15 cellular contexts compared by ENCODE assay signal in the genomic region with DNA sequence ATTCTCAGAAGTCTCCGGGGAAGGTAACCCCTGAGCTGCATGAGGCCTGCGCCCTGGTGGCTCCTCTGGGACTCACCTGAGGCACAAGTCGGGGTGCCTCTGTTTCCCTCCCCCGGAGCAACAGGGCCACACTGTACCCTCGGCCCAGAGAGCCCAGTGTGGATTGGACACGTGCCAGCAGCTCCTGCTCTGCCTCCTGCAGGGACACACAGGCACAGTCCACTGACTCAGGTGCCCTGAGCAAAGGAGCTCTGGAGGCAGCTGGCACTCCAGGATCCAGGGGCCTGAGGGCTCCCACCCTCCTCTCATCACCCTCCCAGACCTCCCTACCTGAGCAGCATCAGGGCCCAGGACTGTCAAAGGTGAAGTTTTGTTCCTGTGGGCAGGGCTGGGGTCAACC. TPM values are rescaled to one million over a fixed set of nuclear protein-coding genes. Genes with fewer than 3 reads are reported as not detected.
DNase-seq lines count a peak whose midpoint lies in the region; ATAC-seq, FAIRE-seq and TF ChIP-seq lines count a peak whose summit lies in the region.
"Had no signal": no experiment of that assay in that cellular context is flagged by ENCODE, and none has a peak within 500 bp of the region (broad histone marks: within the 10 kb centered on the region; RNA-seq: fewer than 3 reads in every experiment).

No MANE protein-coding gene starts in this region.

- H3K36me3 ChIP-seq in HepG2 (replicated peaks in 1 of 2; ENCODE audit: control insufficient read depth in 1 of 2, insufficient read depth in 2 of 2, low read length in 2 of 2), result no peaks in the 10 kb centered on the region
- H3K36me3 ChIP-seq: HAP-1 had no signal

- no peak overlapping the region for H3K9ac ChIP-seq in HepG2 (ENCODE audit: insufficient read depth, low read depth, low read length)
- H3K9ac ChIP-seq: KMS-11 had no signal

- intact Hi-C loops in HepG2 (cut with micrococcal nuclease; ENCODE audit: unreplicated experiment), result no loop called here
- intact Hi-C loops in cardiac septum (cut with DNase I), result no loop called here

- no peak for TF ChIP-seq CTCF in HepG2 (CRISPR knock-in tag; IDR thresholded peaks at IDR 0.05)

- H3K4me3 ChIP-seq in HepG2 (replicated peaks in 1 of 3; ENCODE audit: insufficient read depth in 1 of 3, low read depth in 2 of 3, low read length in 3 of 3), result no peak overlapping the region
- H3K4me3 ChIP-seq: HAP-1, SK-N-MC had no signal

- peaks cover 13% of the 10 kb centered on the region for H3K4me1 ChIP-seq in HepG2 (ENCODE audit: insufficient read depth, low read length)
- H3K4me1 ChIP-seq: HAP-1 had no signal

- no peak for TF ChIP-seq POLR2A in HepG2 (IDR thresholded peaks at IDR 0.05; ENCODE audit: insufficient read depth in 1 of 2, low read depth in 2 of 2, low read length in 2 of 2)

- TF ChIP-seq RAD21 in HepG2 (CRISPR knock-in tag; IDR thresholded peaks at IDR 0.05), result no peak

- CTCF ChIA-PET in HepG2 (lab: Yijun Ruan, JAX; ENCODE audit: low intra/inter-chr PET ratio, low total read pairs), result no interaction called here

- no peaks in the 10 kb centered on the region for H4K20me1 ChIP-seq in HepG2 (ENCODE audit: insufficient read depth, low read length)

- no peak for FAIRE-seq in HepG2 (lab: Jason Lieb, UNC)

- no peaks in the 10 kb centered on the region for H3K79me2 ChIP-seq in HepG2 (ENCODE audit: insufficient read depth, low read length)

- H3K27ac ChIP-seq in HepG2 (ENCODE audit: extremely low read length, insufficient read depth, low read length), result no peak overlapping the region
- H3K27ac ChIP-seq: KMS-11, SK-N-MC had no signal

- TF ChIP-seq EP300 in HepG2 (IDR thresholded peaks at IDR 0.05; ENCODE audit: low read depth in 2 of 2, low read length in 2 of 2), result no peak
- TF ChIP-seq EP300 in HepG2 (CRISPR knock-in tag; IDR thresholded peaks at IDR 0.05; ENCODE audit: borderline replicate concordance), result no peak

- H3K9me3 ChIP-seq in HepG2 (ENCODE audit: low read length), result no peaks in the 10 kb centered on the region
- H3K9me3 ChIP-seq: HAP-1 had no signal

- no CpG with 5 or more reads among the region's 6 CpGs for WGBS in HepG2 (ENCODE audit: low lambda C conversion rate)

- H2AFZ ChIP-seq in HepG2 (ENCODE audit: low read length), result no peak overlapping the region

- in situ Hi-C loops in HepG2 (cut with HindIII; ENCODE audit: extremely low pct_ligation_motif_present, low pct_unique_long_range_greater_than_20kb), result no loop called here

- ATAC-seq in HepG2 (peak; percentile 33; the same call in 2 of the 3 replicates), GM21381 (IDR thresholded peaks at IDR 0.05; ENCODE audit: unreplicated experiment) (no peak)
- ATAC-seq: PC-3, T-cell had no signal

- DNase-seq in NCI-H69 (lab: John Stamatoyannopoulos, UW), result peak; percentile 13
- DNase-seq in HepG2 (ENCODE audit: low spot score), result no peak
- no peak for DNase-seq in cardiac septum (ENCODE audit: low spot score)
- DNase-seq in SIG-M5 treated with dmso at 0.1 percent for 504 hours (lab: John Stamatoyannopoulos, UW; ENCODE audit: unreplicated experiment), result no peak
- DNase-seq: DMS153; NCI-H1092; NCI-H226; NCI-H526; NK-92 treated with Interleukin-12 subunit alpha and Interleukin-12 subunit beta, amount 100 ng/mL, for 24 hours; PC-3; T-cell had no signal

- no TSS peak for BruUV-seq in HepG2 (replicated peaks; lab: Mats Ljungman, UMichigan)

- no peak overlapping the region for H3K4me2 ChIP-seq in HepG2 (ENCODE audit: low read depth, low read length)
- H3K4me2 ChIP-seq: KMS-11 had no signal

- POLR2A ChIA-PET in HepG2 (lab: Yijun Ruan, JAX), result no interaction called here

- no peaks in the 10 kb centered on the region; a peak in 1 of 5 replicates for H3K27me3 ChIP-seq in HepG2 (ENCODE audit: control insufficient read depth in 1 of 2, insufficient read depth in 2 of 2, low read length in 2 of 2)

RNA-seq across cellular contexts. Expression of gene SLC35A4, which starts 29.5 kb away (rescaled TPM):
- total RNA-seq in HepG2 (2016; rRNA removed; fragmentation: Illumina TruSeq; extraction: Trizol) (0.71 and 0.95 TPM in 2 replicates), cardiac septum (81.8 TPM)
- 0.18 and 0.20 TPM in 2 replicates for total RNA-seq in HepG2 (2016; cell fraction: cytosol; rRNA removed; fragmentation: Illumina TruSeq; extraction: Trizol; ENCODE audit: low read depth)
- 0.55 and 1.4 TPM in 2 replicates for total RNA-seq in HepG2 (2016; cell fraction: insoluble cytoplasmic fraction; rRNA removed; fragmentation: Illumina TruSeq; extraction: Trizol)
- total RNA-seq in HepG2 (2016; cell fraction: membrane; rRNA removed; fragmentation: Illumina TruSeq; extraction: Trizol), result 1.3 TPM in 2 replicates
- 0.50 and 1.2 TPM in 2 replicates for total RNA-seq in HepG2 (2016; cell fraction: nucleus; rRNA removed; fragmentation: Illumina TruSeq; extraction: Trizol)
- polyA plus RNA-seq in HepG2 (2011; rRNA removed), result 4.0 and 5.0 TPM in 2 replicates
- 2.0 and 2.4 TPM in 2 replicates for polyA plus RNA-seq in HepG2 (2011; cell fraction: cytosol; rRNA removed)
- 1.8 and 2.8 TPM in 2 replicates for polyA plus RNA-seq in HepG2 (2011; cell fraction: nucleus; rRNA removed)
- polyA plus RNA-seq in HepG2 (2012), result 1.7 and 2.1 TPM in 2 replicates
- 0.37 and 0.50 TPM in 2 replicates for polyA plus RNA-seq in HepG2 (2016; cell fraction: cytosol; fragmentation: Illumina TruSeq; extraction: Trizol; ENCODE audit: low read depth)
- polyA plus RNA-seq in HepG2 (2016; cell fraction: insoluble cytoplasmic fraction; fragmentation: Illumina TruSeq; extraction: Trizol; ENCODE audit: low read depth), result 1.2 and 1.3 TPM in 2 replicates
- 1.8 TPM in 2 replicates for polyA plus RNA-seq in HepG2 (2016; cell fraction: membrane; fragmentation: Illumina TruSeq; extraction: Trizol; ENCODE audit: low read depth)
- polyA plus RNA-seq in HepG2 (2016; cell fraction: nucleus; fragmentation: Illumina TruSeq; extraction: Trizol; ENCODE audit: insufficient read depth, low read depth), result 1.0 and 1.4 TPM in 2 replicates
- polyA minus RNA-seq in HepG2 (2011; rRNA and poly(A)+ RNA removed; ENCODE audit: low replicate concordance), result 4.2 and 169 TPM in 2 replicates
- 0.79 TPM in 2 replicates for polyA minus RNA-seq in HepG2 (2011; cell fraction: cytosol; rRNA and poly(A)+ RNA removed)
- polyA minus RNA-seq in HepG2 (2011; cell fraction: nucleus; rRNA and poly(A)+ RNA removed), result 1.0 and 1.5 TPM in 2 replicates

RNA-seq across cellular contexts. Expression of gene APBB3, which starts 29.8 kb away (rescaled TPM):
- 0.22 and 0.38 TPM in 2 replicates for total RNA-seq in HepG2 (2016; rRNA removed; fragmentation: Illumina TruSeq; extraction: Trizol)
- total RNA-seq in HepG2 (2016; cell fraction: cytosol; rRNA removed; fragmentation: Illumina TruSeq; extraction: Trizol; ENCODE audit: low read depth), result not detected in 2 replicates
- 0.24 TPM in 1 of 2 replicates, not detected in the other for total RNA-seq in HepG2 (2016; cell fraction: insoluble cytoplasmic fraction; rRNA removed; fragmentation: Illumina TruSeq; extraction: Trizol)
- not detected in 2 replicates for total RNA-seq in HepG2 (2016; cell fraction: membrane; rRNA removed; fragmentation: Illumina TruSeq; extraction: Trizol)
- total RNA-seq in HepG2 (2016; cell fraction: nucleus; rRNA removed; fragmentation: Illumina TruSeq; extraction: Trizol), result 0.43 and 0.78 TPM in 2 replicates
- polyA plus RNA-seq in HepG2 (2011; rRNA removed), result 0.78 and 1.4 TPM in 2 replicates
- 0.17 and 0.21 TPM in 2 replicates for polyA plus RNA-seq in HepG2 (2011; cell fraction: cytosol; rRNA removed)
- 9.0 and 9.1 TPM in 2 replicates for polyA plus RNA-seq in HepG2 (2011; cell fraction: nucleus; rRNA removed)
- 0.38 and 0.51 TPM in 2 replicates for polyA plus RNA-seq in HepG2 (2012)
- polyA plus RNA-seq in HepG2 (2016; cell fraction: cytosol; fragmentation: Illumina TruSeq; extraction: Trizol; ENCODE audit: low read depth), result not detected in 2 replicates
- polyA plus RNA-seq in HepG2 (2016; cell fraction: insoluble cytoplasmic fraction; fragmentation: Illumina TruSeq; extraction: Trizol; ENCODE audit: low read depth), result not detected in 2 replicates
- polyA plus RNA-seq in HepG2 (2016; cell fraction: membrane; fragmentation: Illumina TruSeq; extraction: Trizol; ENCODE audit: low read depth), result not detected in 2 replicates
- 1.9 and 2.0 TPM in 2 replicates for polyA plus RNA-seq in HepG2 (2016; cell fraction: nucleus; fragmentation: Illumina TruSeq; extraction: Trizol; ENCODE audit: insufficient read depth, low read depth)
- 0.68 and 26.5 TPM in 2 replicates for polyA minus RNA-seq in HepG2 (2011; rRNA and poly(A)+ RNA removed; ENCODE audit: low replicate concordance)
- 0.70 TPM in 1 of 2 replicates, not detected in the other for polyA minus RNA-seq in HepG2 (2011; cell fraction: cytosol; rRNA and poly(A)+ RNA removed)
- 1.3 and 3.2 TPM in 2 replicates for polyA minus RNA-seq in HepG2 (2011; cell fraction: nucleus; rRNA and poly(A)+ RNA removed)
- 18.4 TPM for total RNA-seq in cardiac septum

RNA-seq across cellular contexts. Expression of gene SRA1, which starts 36.9 kb away (rescaled TPM):
- total RNA-seq in HepG2 (2016; rRNA removed; fragmentation: Illumina TruSeq; extraction: Trizol) (32.8 and 38.1 TPM in 2 replicates), cardiac septum (31.8 TPM)
- total RNA-seq in HepG2 (2016; cell fraction: cytosol; rRNA removed; fragmentation: Illumina TruSeq; extraction: Trizol; ENCODE audit: low read depth), result 39.0 and 47.9 TPM in 2 replicates
- 31.9 and 32.7 TPM in 2 replicates for total RNA-seq in HepG2 (2016; cell fraction: insoluble cytoplasmic fraction; rRNA removed; fragmentation: Illumina TruSeq; extraction: Trizol)
- total RNA-seq in HepG2 (2016; cell fraction: membrane; rRNA removed; fragmentation: Illumina TruSeq; extraction: Trizol), result 39.6 and 41.8 TPM in 2 replicates
- 15.1 and 15.3 TPM in 2 replicates for total RNA-seq in HepG2 (2016; cell fraction: nucleus; rRNA removed; fragmentation: Illumina TruSeq; extraction: Trizol)
- 14.2 and 15.6 TPM in 2 replicates for polyA plus RNA-seq in HepG2 (2011; rRNA removed)
- polyA plus RNA-seq in HepG2 (2011; cell fraction: cytosol; rRNA removed), result 16.8 and 19.0 TPM in 2 replicates
- polyA plus RNA-seq in HepG2 (2011; cell fraction: nucleus; rRNA removed), result 9.8 and 10.4 TPM in 2 replicates
- polyA plus RNA-seq in HepG2 (2012), result 11.6 and 17.9 TPM in 2 replicates
- 62.2 and 65.0 TPM in 2 replicates for polyA plus RNA-seq in HepG2 (2016; cell fraction: cytosol; fragmentation: Illumina TruSeq; extraction: Trizol; ENCODE audit: low read depth)
- 33.8 and 43.4 TPM in 2 replicates for polyA plus RNA-seq in HepG2 (2016; cell fraction: insoluble cytoplasmic fraction; fragmentation: Illumina TruSeq; extraction: Trizol; ENCODE audit: low read depth)
- 38.5 and 50.1 TPM in 2 replicates for polyA plus RNA-seq in HepG2 (2016; cell fraction: membrane; fragmentation: Illumina TruSeq; extraction: Trizol; ENCODE audit: low read depth)
- polyA plus RNA-seq in HepG2 (2016; cell fraction: nucleus; fragmentation: Illumina TruSeq; extraction: Trizol; ENCODE audit: insufficient read depth, low read depth), result 26.2 and 27.3 TPM in 2 replicates
- polyA minus RNA-seq in HepG2 (2011; rRNA and poly(A)+ RNA removed; ENCODE audit: low replicate concordance), result 8.3 and 20.3 TPM in 2 replicates
- polyA minus RNA-seq in HepG2 (2011; cell fraction: cytosol; rRNA and poly(A)+ RNA removed), result 8.6 and 9.0 TPM in 2 replicates
- polyA minus RNA-seq in HepG2 (2011; cell fraction: nucleus; rRNA and poly(A)+ RNA removed), result 10.8 and 11.3 TPM in 2 replicates

RNA-seq across cellular contexts. Expression of gene CD14, which starts 38.8 kb away (rescaled TPM):
- total RNA-seq in HepG2 (2016; rRNA removed; fragmentation: Illumina TruSeq; extraction: Trizol) (0.70 and 1.7 TPM in 2 replicates), cardiac septum (29.6 TPM)
- total RNA-seq in HepG2 (2016; cell fraction: cytosol; rRNA removed; fragmentation: Illumina TruSeq; extraction: Trizol; ENCODE audit: low read depth), result 0.35 and 0.40 TPM in 2 replicates
- 1.4 TPM in 2 replicates for total RNA-seq in HepG2 (2016; cell fraction: insoluble cytoplasmic fraction; rRNA removed; fragmentation: Illumina TruSeq; extraction: Trizol)
- 0.22 and 0.31 TPM in 2 replicates for total RNA-seq in HepG2 (2016; cell fraction: membrane; rRNA removed; fragmentation: Illumina TruSeq; extraction: Trizol)
- 1.5 and 1.7 TPM in 2 replicates for total RNA-seq in HepG2 (2016; cell fraction: nucleus; rRNA removed; fragmentation: Illumina TruSeq; extraction: Trizol)
- polyA plus RNA-seq in HepG2 (2011; rRNA removed), result 4.7 and 9.8 TPM in 2 replicates
- polyA plus RNA-seq in HepG2 (2011; cell fraction: cytosol; rRNA removed), result 4.5 and 5.6 TPM in 2 replicates
- polyA plus RNA-seq in HepG2 (2011; cell fraction: nucleus; rRNA removed), result 3.9 and 7.5 TPM in 2 replicates
- 2.7 and 8.6 TPM in 2 replicates for polyA plus RNA-seq in HepG2 (2012)
- 0.16 and 0.26 TPM in 2 replicates for polyA plus RNA-seq in HepG2 (2016; cell fraction: cytosol; fragmentation: Illumina TruSeq; extraction: Trizol; ENCODE audit: low read depth)
- polyA plus RNA-seq in HepG2 (2016; cell fraction: insoluble cytoplasmic fraction; fragmentation: Illumina TruSeq; extraction: Trizol; ENCODE audit: low read depth), result 0.59 and 0.86 TPM in 2 replicates
- 0.15 and 0.20 TPM in 2 replicates for polyA plus RNA-seq in HepG2 (2016; cell fraction: membrane; fragmentation: Illumina TruSeq; extraction: Trizol; ENCODE audit: low read depth)
- 1.8 and 4.1 TPM in 2 replicates for polyA plus RNA-seq in HepG2 (2016; cell fraction: nucleus; fragmentation: Illumina TruSeq; extraction: Trizol; ENCODE audit: insufficient read depth, low read depth)
- 0.16 and 4.7 TPM in 2 replicates for polyA minus RNA-seq in HepG2 (2011; rRNA and poly(A)+ RNA removed; ENCODE audit: low replicate concordance)
- 2.6 and 4.0 TPM in 2 replicates for polyA minus RNA-seq in HepG2 (2011; cell fraction: cytosol; rRNA and poly(A)+ RNA removed)
- polyA minus RNA-seq in HepG2 (2011; cell fraction: nucleus; rRNA and poly(A)+ RNA removed), result 0.90 and 1.5 TPM in 2 replicates
- total RNA-seq: PC-3 had no signal

RNA-seq across cellular contexts. Expression of gene TMCO6, which starts 45.1 kb away (rescaled TPM):
- total RNA-seq in HepG2 (2016; rRNA removed; fragmentation: Illumina TruSeq; extraction: Trizol) (8.2 and 16.6 TPM in 2 replicates), cardiac septum (3.6 TPM)
- 5.8 and 7.1 TPM in 2 replicates for total RNA-seq in HepG2 (2016; cell fraction: cytosol; rRNA removed; fragmentation: Illumina TruSeq; extraction: Trizol; ENCODE audit: low read depth)
- 7.7 and 17.8 TPM in 2 replicates for total RNA-seq in HepG2 (2016; cell fraction: insoluble cytoplasmic fraction; rRNA removed; fragmentation: Illumina TruSeq; extraction: Trizol)
- 6.2 and 7.2 TPM in 2 replicates for total RNA-seq in HepG2 (2016; cell fraction: membrane; rRNA removed; fragmentation: Illumina TruSeq; extraction: Trizol)
- total RNA-seq in HepG2 (2016; cell fraction: nucleus; rRNA removed; fragmentation: Illumina TruSeq; extraction: Trizol), result 33.8 and 34.3 TPM in 2 replicates
- 28.2 and 36.3 TPM in 2 replicates for polyA plus RNA-seq in HepG2 (2011; rRNA removed)
- 19.5 and 25.9 TPM in 2 replicates for polyA plus RNA-seq in HepG2 (2011; cell fraction: cytosol; rRNA removed)
- polyA plus RNA-seq in HepG2 (2011; cell fraction: nucleus; rRNA removed), result 235 and 295 TPM in 2 replicates
- polyA plus RNA-seq in HepG2 (2012), result 17.5 and 19.3 TPM in 2 replicates
- 2.1 and 2.6 TPM in 2 replicates for polyA plus RNA-seq in HepG2 (2016; cell fraction: cytosol; fragmentation: Illumina TruSeq; extraction: Trizol; ENCODE audit: low read depth)
- polyA plus RNA-seq in HepG2 (2016; cell fraction: insoluble cytoplasmic fraction; fragmentation: Illumina TruSeq; extraction: Trizol; ENCODE audit: low read depth), result 5.9 and 6.4 TPM in 2 replicates
- polyA plus RNA-seq in HepG2 (2016; cell fraction: membrane; fragmentation: Illumina TruSeq; extraction: Trizol; ENCODE audit: low read depth), result 3.2 and 5.9 TPM in 2 replicates
- polyA plus RNA-seq in HepG2 (2016; cell fraction: nucleus; fragmentation: Illumina TruSeq; extraction: Trizol; ENCODE audit: insufficient read depth, low read depth), result 57.6 and 58.2 TPM in 2 replicates
- polyA minus RNA-seq in HepG2 (2011; rRNA and poly(A)+ RNA removed; ENCODE audit: low replicate concordance), result 28.7 and 45.7 TPM in 2 replicates
- polyA minus RNA-seq in HepG2 (2011; cell fraction: cytosol; rRNA and poly(A)+ RNA removed), result 5.5 and 5.7 TPM in 2 replicates
- polyA minus RNA-seq in HepG2 (2011; cell fraction: nucleus; rRNA and poly(A)+ RNA removed), result 74.2 and 90.0 TPM in 2 replicates

Comparison
In these comparisons a context has a peak if more than half of its experiments do, and no peak if none do; other contexts are left out.
1. RNA of gene SLC35A4, which starts 29.5 kb away (total RNA-seq): 81.8 TPM in cardiac septum (single experiment); 0.18 to 1.4 TPM in HepG2; every median in the first group is over 10 times any median in the second.
2. RNA of gene APBB3, which starts 29.8 kb away (total RNA-seq): 18.4 TPM in cardiac septum (single experiment); 0.22 to 0.78 TPM in HepG2; every median in the first group is over 10 times any median in the second.